ENCODE assay signal across 11 cellular contexts in the genomic region with DNA sequence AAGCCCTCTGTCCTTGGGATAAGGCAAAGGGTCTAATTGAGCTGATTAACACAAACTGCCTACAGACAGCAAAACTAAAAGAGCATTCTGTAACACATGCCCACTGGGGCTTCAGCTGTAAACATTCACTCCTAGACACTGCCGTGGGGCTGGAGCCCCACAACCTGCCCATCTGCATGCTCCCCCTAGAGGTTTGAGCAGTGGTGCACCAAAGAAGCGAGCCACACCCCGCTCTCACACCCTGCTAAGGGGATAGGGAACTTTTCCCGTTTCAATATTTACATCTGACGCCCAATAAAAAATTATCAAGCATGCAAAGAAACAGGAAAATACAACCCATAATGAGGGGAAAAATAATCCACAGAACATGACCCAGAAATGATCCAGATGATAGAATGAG. TPM values are rescaled to one million over a fixed set of nuclear protein-coding genes. Genes with fewer than 3 reads are reported as not detected.
DNase-seq lines count a peak whose midpoint lies in the region; ATAC-seq, FAIRE-seq and TF ChIP-seq lines count a peak whose summit lies in the region.
"Had no signal": no experiment of that assay in that cellular context is flagged by ENCODE, and none has a peak within 500 bp of the region (broad histone marks: within the 10 kb centered on the region; RNA-seq: fewer than 3 reads in every experiment).

No MANE protein-coding gene starts in this region.

- H3K36me3 ChIP-seq in astrocyte (ENCODE audit: insufficient read depth, low read length), result no peaks in the 10 kb centered on the region

- H3K9me3 Mint-ChIP-seq in activated T-cell treated with anti-CD3 and anti-CD28 coated beads, Interleukin-2, amount 50 U/mL, for 4 hours, result no peaks in the 10 kb centered on the region
- no peaks in the 10 kb centered on the region for H3K9me3 Mint-ChIP-seq in astrocyte (ENCODE audit: unreplicated experiment)

- H3K27me3 Mint-ChIP-seq in activated T-cell treated with anti-CD3 and anti-CD28 coated beads, Interleukin-2, amount 50 U/mL, for 4 hours (ENCODE audit: low read depth), result peaks cover 2% of the 10 kb centered on the region
- H3K27me3 Mint-ChIP-seq in astrocyte (ENCODE audit: low read depth, unreplicated experiment), result peaks cover 11% of the 10 kb centered on the region

- H3K9ac ChIP-seq in astrocyte (ENCODE audit: low read length), result no peak overlapping the region

- no peak overlapping the region for H3K27ac ChIP-seq in astrocyte (ENCODE audit: low read depth, low read length)
- H3K27ac ChIP-seq: psoas muscle had no signal

- H3K4me1 ChIP-seq in astrocyte (ENCODE audit: insufficient read depth, low read length), result peaks cover 5% of the 10 kb centered on the region
- H3K4me1 ChIP-seq: psoas muscle had no signal

- H3K4me3 Mint-ChIP-seq in activated T-cell treated with anti-CD3 and anti-CD28 coated beads, Interleukin-2, amount 50 U/mL, for 4 hours, result no peak overlapping the region
- no peak overlapping the region for H3K4me3 Mint-ChIP-seq in astrocyte (ENCODE audit: unreplicated experiment)

- no peak for ATAC-seq in activated T-cell treated with anti-CD3 and anti-CD28 coated beads, Interleukin-2, amount 50 U/mL, for 4 hours
- ATAC-seq: psoas muscle had no signal

- peaks cover 2% of the 10 kb centered on the region for H3K4me1 Mint-ChIP-seq in activated T-cell treated with anti-CD3 and anti-CD28 coated beads, Interleukin-2, amount 50 U/mL, for 4 hours (ENCODE audit: low read depth)
- H3K4me1 Mint-ChIP-seq in astrocyte (ENCODE audit: low read depth, unreplicated experiment), result peaks cover 2% of the 10 kb centered on the region

- FAIRE-seq in astrocyte (lab: Jason Lieb, UNC), result peak; percentile 32
- FAIRE-seq: G401.6 had no signal

- no peaks in the 10 kb centered on the region for H3K27me3 ChIP-seq in astrocyte (ENCODE audit: insufficient read depth, low read length)

- H3K27ac Mint-ChIP-seq in astrocyte (ENCODE audit: unreplicated experiment), result no peak overlapping the region

- no peak overlapping the region for H3K4me3 ChIP-seq in astrocyte (ENCODE audit: insufficient read depth, low read depth, low read length)
- H3K4me3 ChIP-seq in retinal pigment epithelial cell (ENCODE audit: low read length), result no peak overlapping the region
- H3K4me3 ChIP-seq: psoas muscle had no signal

- H3K36me3 Mint-ChIP-seq in activated T-cell treated with anti-CD3 and anti-CD28 coated beads, Interleukin-2, amount 50 U/mL, for 4 hours (ENCODE audit: insufficient read depth), result no peaks in the 10 kb centered on the region
- H3K36me3 Mint-ChIP-seq in astrocyte (ENCODE audit: low read depth, unreplicated experiment), result no peaks in the 10 kb centered on the region

- no peaks in the 10 kb centered on the region for H4K20me1 ChIP-seq in astrocyte (ENCODE audit: insufficient read depth, low read length)

- no peak overlapping the region for H2AFZ ChIP-seq in astrocyte (ENCODE audit: low read depth, low read length)

- DNase-seq in activated T-cell treated with anti-CD3 and anti-CD28 coated beads, Interleukin-2, amount 50 U/mL, for 48 hours, result peak; percentile 26 to 32
- DNase-seq in activated T-cell treated with anti-CD3 and anti-CD28 coated beads, Interleukin-2, amount 50 U/mL, for 4 hours, result no peak
- DNase-seq in astrocyte (ENCODE audit: low read depth) (no peak), retinal pigment epithelial cell (ENCODE audit: low read depth) (no peak), H4 (ENCODE audit: low spot score) (no peak), retina (no peak), germinal center (ENCODE audit: low spot score) (no peak)
- DNase-seq: NCI-H2081, psoas muscle had no signal

- H3K4me2 ChIP-seq in astrocyte (ENCODE audit: low read length), result no peak overlapping the region

- H3K9me3 ChIP-seq in astrocyte (ENCODE audit: insufficient read depth, low read depth, low read length), result no peaks in the 10 kb centered on the region
- H3K9me3 ChIP-seq: psoas muscle had no signal

- H3K79me2 ChIP-seq in astrocyte (ENCODE audit: insufficient read depth, low read length), result no peaks in the 10 kb centered on the region

- peak; percentile 53 for TF ChIP-seq CTCF in LNCAP (IDR thresholded peaks at IDR 0.05)
- TF ChIP-seq CTCF in astrocyte (IDR thresholded peaks at IDR 0.05; ENCODE audit: insufficient read depth, low read depth, low read length), result peak; percentile 24
- peak; percentile 45 for TF ChIP-seq CTCF in retinal pigment epithelial cell (conservative IDR thresholded peaks at IDR 0.05; ENCODE audit: low read depth, low read length)

RNA-seq across cellular contexts. Expression of a gene that starts 46.9 kb away (rescaled TPM):
- total RNA-seq in activated T-cell treated with anti-CD3 and anti-CD28 coated beads, Interleukin-2, amount 50 U/mL, for 4 hours, result 100 to 1,000 TPM; 188 to 205 (median 188) TPM
- 87.4 and 96.8 TPM in 2 replicates for total RNA-seq in astrocyte
- total RNA-seq in H4 (2014; rRNA removed; shearing (Covaris generic)), result 152 TPM in 2 replicates

RNA-seq across cellular contexts. Expression of a gene that starts 58.4 kb away (rescaled TPM):
- 1 to 10 TPM in 2 of 3 donors, under 1 TPM in 1; 0.43 to 1.5 (median 1.0) TPM for total RNA-seq in activated T-cell treated with anti-CD3 and anti-CD28 coated beads, Interleukin-2, amount 50 U/mL, for 4 hours
- 0.34 and 0.46 TPM in 2 replicates for total RNA-seq in astrocyte
- 0.70 and 1.2 TPM in 2 replicates for total RNA-seq in H4 (2014; rRNA removed; shearing (Covaris generic))

RNA-seq across cellular contexts. Expression of a gene that starts 58.6 kb away (rescaled TPM):
- 100 to 1,000 TPM in 2 of 3 donors, 10 to 100 TPM in 1; 93.9 to 125 (median 109) TPM for total RNA-seq in activated T-cell treated with anti-CD3 and anti-CD28 coated beads, Interleukin-2, amount 50 U/mL, for 4 hours
- total RNA-seq in astrocyte, result 31.9 and 33.3 TPM in 2 replicates
- 17.7 and 31.8 TPM in 2 replicates for total RNA-seq in H4 (2014; rRNA removed; shearing (Covaris generic))

Comparison
In these comparisons a context has a peak if more than half of its experiments do, and no peak if none do; other contexts are left out.
1. DNase-seq: peak in activated T-cell treated with anti-CD3 and anti-CD28 coated beads, Interleukin-2, amount 50 U/mL, for 48 hours (2 of 2); none in activated T-cell treated with anti-CD3 and anti-CD28 coated beads, Interleukin-2, amount 50 U/mL, for 4 hours (single experiment), astrocyte (single experiment), retinal pigment epithelial cell (single experiment), H4 (single experiment), retina (single experiment) and germinal center (single experiment).
2. Peak in every context shown above with its lines, with median percentiles within 50 percentile points of each other: CTCF ChIP-seq.